ENCODE assay signal across 11 cellular contexts in genomic region chr7:139675127-139676110, GRCh38.
DNase-seq lines count a peak whose midpoint lies in the region; ATAC-seq, FAIRE-seq and TF ChIP-seq lines count a peak whose summit lies in the region.
"Had no signal": no experiment of that assay in that cellular context is flagged by ENCODE, and none has a peak within 500 bp of the region (broad histone marks: within the 10 kb centered on the region; RNA-seq: fewer than 3 reads in every experiment).

No MANE protein-coding gene starts in this region.

- peak; percentile 49 for DNase-seq in DMS 273 treated with DMSO at 0.1 percent for 48 hours (lab: John Stamatoyannopoulos, UW)
- DNase-seq in chondrocyte (ENCODE audit: low spot score) = no peak
- DNase-seq in pancreas = no peak
- DNase-seq in NCI-H2107 treated with DMSO at 0.1 percent for 48 hours (lab: John Stamatoyannopoulos, UW; ENCODE audit: unreplicated experiment) = no peak
- DNase-seq in NCI-H526 treated with DMSO at 0.1 percent for 48 hours (lab: John Stamatoyannopoulos, UW) = no peak
- DNase-seq: activated T-cell treated with anti-CD3 and anti-CD28 coated beads, Interleukin-2, amount 50 U/mL, for 4 hours; cortex of kidney; EL had no signal

- H3K9me3 Mint-ChIP-seq in chondrocyte (ENCODE audit: low read depth) = no peaks in the 10 kb centered on the region
- H3K9me3 Mint-ChIP-seq: activated T-cell treated with anti-CD3 and anti-CD28 coated beads, Interleukin-2, amount 50 U/mL, for 4 hours had no signal

- no peaks in the 10 kb centered on the region for H3K27me3 ChIP-seq in pancreas
- H3K27me3 ChIP-seq: vagina had no signal

- no peaks in the 10 kb centered on the region for H3K9me3 ChIP-seq in pancreas
- H3K9me3 ChIP-seq: vagina had no signal

- no peak overlapping the region for H3K4me3 Mint-ChIP-seq in chondrocyte (ENCODE audit: unreplicated experiment)
- H3K4me3 Mint-ChIP-seq: activated T-cell treated with anti-CD3 and anti-CD28 coated beads, Interleukin-2, amount 50 U/mL, for 4 hours had no signal

- H3K4me1 Mint-ChIP-seq in chondrocyte (ENCODE audit: low read depth) = peaks cover 55% of the 10 kb centered on the region

- intact Hi-C loops in pancreas (cut with DNase I) = no loop called here

- peak; percentile 23 for ATAC-seq in HG03108 (IDR thresholded peaks at IDR 0.05; ENCODE audit: unreplicated experiment)
- ATAC-seq in pancreas = peak; percentile 42 to 63 (median 53)
- no peak for ATAC-seq in HG03457 (IDR thresholded peaks at IDR 0.05; ENCODE audit: unreplicated experiment)
- ATAC-seq: activated T-cell treated with anti-CD3 and anti-CD28 coated beads, Interleukin-2, amount 50 U/mL, for 4 hours had no signal

- peaks cover 6% of the 10 kb centered on the region for H3K36me3 Mint-ChIP-seq in chondrocyte (ENCODE audit: low read depth)

- TF ChIP-seq CTCF in chondrocyte (IDR thresholded peaks at IDR 0.05) (no peak), pancreas (IDR thresholded peaks at IDR 0.05) (no peak)

- peaks cover 33 to 58% (median 48%) of the 10 kb centered on the region in 3 donors for H3K4me1 ChIP-seq in pancreas

- H3K27ac Mint-ChIP-seq in chondrocyte (ENCODE audit: unreplicated experiment) = peak overlapping the region; percentile 63

- H3K36me3 ChIP-seq in pancreas = no peaks in the 10 kb centered on the region
- H3K36me3 ChIP-seq: vagina had no signal

- FAIRE-seq in pancreas (lab: Jason Lieb, UNC) = no peak

- H3K4me3 ChIP-seq in pancreas = no peak overlapping the region
- H3K4me3 ChIP-seq: vagina had no signal

- peak overlapping the region in 1 of 4 donors; percentile 48 for H3K27ac ChIP-seq in pancreas
- H3K27ac ChIP-seq: vagina had no signal

- WGBS in pancreas, 2 donors = 58 to 60% methylated on average over 12 of the region's 12 CpGs

- no peaks in the 10 kb centered on the region for H3K27me3 Mint-ChIP-seq in chondrocyte (ENCODE audit: low read depth)
